ENCODE assay signal across 9 cellular contexts in genomic region chr2:233354500-233354924, GRCh38. TPM values are rescaled to one million over a fixed set of nuclear protein-coding genes. Genes with fewer than 3 reads are reported as not detected.
DNase-seq lines count a peak whose midpoint lies in the region; ATAC-seq and TF ChIP-seq lines count a peak whose summit lies in the region.
"Had no signal": no experiment of that assay in that cellular context is flagged by ENCODE, and none has a peak within 500 bp of the region (broad histone marks: within the 10 kb centered on the region; RNA-seq: fewer than 3 reads in every experiment).

No MANE protein-coding gene starts in this region.

- H3K9me3 Mint-ChIP-seq in glutamatergic neuron (ENCODE audit: unreplicated experiment): peaks cover 9% of the 10 kb centered on the region

- no peak overlapping the region for H3K4me3 Mint-ChIP-seq in glutamatergic neuron (ENCODE audit: unreplicated experiment)

- intact Hi-C loops in PC-3 (cut with micrococcal nuclease): no loop called here
- intact Hi-C loops in lower leg skin (cut with DNase I; ENCODE audit: low total_unique reads): loop anchor here (1.0 kb wide), 1 partner anchor 30 kb away; no protein-coding TSS in a partner anchor

- H3K36me3 ChIP-seq in GM23248 (ENCODE audit: low read depth) (no peaks in the 10 kb centered on the region), PC-3 (ENCODE audit: low read depth, low read length) (0 out of 2 replicates have a peak, but pooled peaks cover 3% of the 10 kb centered on the region), iPS DF 6.9 (ENCODE audit: control insufficient read depth, insufficient read depth, low read length) (no peaks in the 10 kb centered on the region), upper lobe of left lung (no peaks in the 10 kb centered on the region)

- H3K9me3 ChIP-seq in GM23248 (ENCODE audit: low read depth): no peaks in the 10 kb centered on the region
- no peaks in the 10 kb centered on the region for H3K9me3 ChIP-seq in PC-3 (ENCODE audit: low read length)
- no peaks in the 10 kb centered on the region for H3K9me3 ChIP-seq in iPS DF 6.9 (ENCODE audit: control insufficient read depth, insufficient read depth, low read length)
- H3K9me3 ChIP-seq in upper lobe of left lung: no peaks in the 10 kb centered on the region

- H3K9me2 ChIP-seq in GM23248 (ENCODE audit: insufficient read depth): no peaks in the 10 kb centered on the region
- no peaks in the 10 kb centered on the region for H3K9me2 ChIP-seq in PC-3 (replicated peaks; ENCODE audit: low read length)

- peaks cover 12% of the 10 kb centered on the region for H3K27me3 Mint-ChIP-seq in glutamatergic neuron (ENCODE audit: unreplicated experiment)

- no TSS peak for BruUV-seq in PC-3 (replicated peaks; lab: Mats Ljungman, UMichigan)

- TF ChIP-seq POLR2A in upper lobe of left lung (IDR thresholded peaks at IDR 0.05) (peak in 1 of 4 donors; percentile 40), lower leg skin (IDR thresholded peaks at IDR 0.05) (no peak)

- no peaks in the 10 kb centered on the region; the same call in 1 of the 2 replicates for H4K20me1 ChIP-seq in GM23248 (ENCODE audit: insufficient read depth)
- H4K20me1 ChIP-seq in PC-3 (ENCODE audit: low read length): peaks cover 20% of the 10 kb centered on the region; the same call in 1 of the 2 replicates

- H3K4me3 ChIP-seq in GM23248 (peak overlapping the region; percentile 79), PC-3 (ENCODE audit: low read length) (peak overlapping the region; percentile 95), iPS DF 6.9 (ENCODE audit: low read length) (peak overlapping the region; percentile 97), upper lobe of left lung (peak overlapping the region in 3 of 4 donors; percentile 80 to 86 (median 84)), lower leg skin (ENCODE audit: low read depth, poor library complexity, severe bottlenecking) (no peak overlapping the region)

- WGBS in GM23248 (ENCODE audit: low coverage in 1 of 2, low lambda C conversion rate in 2 of 2, missing lambda C conversion rate in 2 of 2), 2 experiments: 0% methylated on average over 4 to 28 of the region's 77 CpGs
- WGBS in iPS DF 6.9 (ENCODE audit: insufficient coverage, insufficient read length): no CpG with 5 or more reads among the region's 77 CpGs
- WGBS in upper lobe of left lung, 2 donors: 1% methylated on average over 25 of the region's 77 CpGs; no CpG with 5 or more reads in 1 of the 2 donors
- WGBS in lower leg skin, 2 donors: no CpG with 5 or more reads among the region's 77 CpGs

- no peak for TF ChIP-seq EP300 in upper lobe of left lung (IDR thresholded peaks at IDR 0.05)

- no peak overlapping the region for H3K27ac Mint-ChIP-seq in glutamatergic neuron (ENCODE audit: unreplicated experiment)

- POLR2A ChIA-PET in PC-3 (lab: Charles Lee; ENCODE audit: unreplicated experiment): no interaction called here

- peaks cover 8% of the 10 kb centered on the region for H3K4me1 ChIP-seq in GM23248 (ENCODE audit: insufficient read depth)
- H3K4me1 ChIP-seq in PC-3 (ENCODE audit: insufficient read depth, low read length): peaks cover 42% of the 10 kb centered on the region
- peaks cover 3% of the 10 kb centered on the region; the same call in 1 of the 2 replicates for H3K4me1 ChIP-seq in iPS DF 6.9 (ENCODE audit: control insufficient read depth, insufficient read depth, low read length)
- peaks cover 22 to 46% (median 33%) of the 10 kb centered on the region in 4 donors for H3K4me1 ChIP-seq in upper lobe of left lung

- peaks cover 19% of the 10 kb centered on the region for H3K4me1 Mint-ChIP-seq in glutamatergic neuron (ENCODE audit: low read depth, unreplicated experiment)

- H3F3A ChIP-seq in GM23248 (ENCODE audit: insufficient read depth) (peaks cover 10% of the 10 kb centered on the region), PC-3 (ENCODE audit: low read length, unreplicated experiment) (no peaks in the 10 kb centered on the region)

- no peaks in the 10 kb centered on the region for H3K36me3 Mint-ChIP-seq in glutamatergic neuron (ENCODE audit: unreplicated experiment)

- CTCF ChIA-PET in PC-3 (lab: Charles Lee): no interaction called here

- H2AFZ ChIP-seq in GM23248 (no peak overlapping the region; the same call in 1 of the 2 replicates), PC-3 (ENCODE audit: low read length) (no peak overlapping the region)

- H3K27me3 ChIP-seq in GM23248 (replicated peaks; ENCODE audit: insufficient read depth) (no peaks in the 10 kb centered on the region), PC-3 (ENCODE audit: low read length) (no peaks in the 10 kb centered on the region), iPS DF 6.9 (ENCODE audit: control insufficient read depth, insufficient read depth, low read length) (peaks cover 3% of the 10 kb centered on the region), upper lobe of left lung (no peaks in the 10 kb centered on the region)

- H3K9ac ChIP-seq in GM23248: no peak overlapping the region; the same call in 1 of the 2 replicates
- no peak overlapping the region for H3K9ac ChIP-seq in PC-3 (ENCODE audit: low read length)

- no peak overlapping the region for H3K27ac ChIP-seq in GM23248
- no peak overlapping the region for H3K27ac ChIP-seq in PC-3 (ENCODE audit: low read length)
- H3K27ac ChIP-seq in iPS DF 6.9 (ENCODE audit: low read length): no peak overlapping the region
- H3K27ac ChIP-seq in upper lobe of left lung: peak overlapping the region in 2 of 4 donors; percentile 58 to 83

- H3K4me2 ChIP-seq in GM23248 (ENCODE audit: unreplicated experiment) (peak overlapping the region; percentile 86), PC-3 (ENCODE audit: low read length) (no peak overlapping the region)

- ATAC-seq in PC-3 (peak; percentile 9), upper lobe of left lung (ENCODE audit: low FRiP score in 2 of 2) (peak in 1 of 2 donors; percentile 22)

- in situ Hi-C loops in GM23248 (cut with MboI): no loop called here

- TF ChIP-seq CTCF in GM10266 (IDR thresholded peaks at IDR 0.05; ENCODE audit: control insufficient read depth, insufficient read depth, low read depth, missing control alignments) (no peak), PC-3 (conservative IDR thresholded peaks at IDR 0.05; ENCODE audit: low read depth, low read length) (no peak), upper lobe of left lung (IDR thresholded peaks at IDR 0.05) (no peak), lower leg skin (IDR thresholded peaks at IDR 0.05) (no peak), glutamatergic neuron (IDR thresholded peaks at IDR 0.05; ENCODE audit: partially characterized antibody, unreplicated experiment) (no peak)

- peak; percentile 40 for DNase-seq in GM10266 (ENCODE audit: extremely low spot score)
- DNase-seq in GM23248: no peak
- no peak for DNase-seq in PC-3
- DNase-seq in iPS DF 6.9 (ENCODE audit: low read depth, low spot score): no peak
- DNase-seq in upper lobe of left lung: peak in 1 of 2 donors; percentile 95
- no peak for DNase-seq in lower leg skin (ENCODE audit: low spot score in 2 of 2)
- DNase-seq in DMS79 treated with DMSO at 0.1 percent for 48 hours (lab: John Stamatoyannopoulos, UW): no peak
- no peak for DNase-seq in glutamatergic neuron

- H3K79me2 ChIP-seq in GM23248 (ENCODE audit: insufficient read depth) (peaks cover 26% of the 10 kb centered on the region), PC-3 (ENCODE audit: low read length) (peaks cover 47% of the 10 kb centered on the region)

RNA-seq across cellular contexts. Expression of gene DGKD, which starts 0.2 kb away (rescaled TPM):
- 4.0 and 5.1 TPM in 2 replicates for total RNA-seq in GM23248 (2014; rRNA removed; shearing (Covaris generic))
- 2.7 and 3.9 TPM in 2 replicates for polyA plus RNA-seq in GM23248 (2016; fragmentation: Nextera tagmentation; extraction: Ambion mirVana)
- 23.3 and 36.2 TPM in 2 replicates for total RNA-seq in PC-3 (2014; rRNA removed)
- 100 to 1,000 TPM in 2 of 6 donors, 10 to 100 TPM in 4; 50.0 to 141 (median 75.6) TPM for total RNA-seq in upper lobe of left lung
- total RNA-seq in lower leg skin: 10 to 100 TPM in 1 of 4 donors, 1 to 10 TPM in 3; 5.8 to 15.2 (median 7.8) TPM
- total RNA-seq in glutamatergic neuron (ENCODE audit: unreplicated experiment): 67.6 TPM

RNA-seq across cellular contexts. Expression of gene SAG, which starts 46.9 kb away (rescaled TPM):
- not detected in 2 replicates for total RNA-seq in GM23248 (2014; rRNA removed; shearing (Covaris generic))
- not detected in 2 replicates for polyA plus RNA-seq in GM23248 (2016; fragmentation: Nextera tagmentation; extraction: Ambion mirVana)
- total RNA-seq in PC-3 (2014; rRNA removed) (0.17 TPM in 1 of 2 replicates, not detected in the other), upper lobe of left lung (under 1 TPM in 1 of 6 donors, not detected in 5; 0.17 TPM), lower leg skin (not detected), glutamatergic neuron (ENCODE audit: unreplicated experiment) (not detected)
- total RNA-seq: T-helper 1 cell treated with Interleukin-12 subunit alpha and Interleukin-12 subunit beta and Interleukin-4 antibody, amounts not matched to agents 30 ng/mL and 1 ng/mL, for 36 hours had no signal
